In the genomic region with DNA sequence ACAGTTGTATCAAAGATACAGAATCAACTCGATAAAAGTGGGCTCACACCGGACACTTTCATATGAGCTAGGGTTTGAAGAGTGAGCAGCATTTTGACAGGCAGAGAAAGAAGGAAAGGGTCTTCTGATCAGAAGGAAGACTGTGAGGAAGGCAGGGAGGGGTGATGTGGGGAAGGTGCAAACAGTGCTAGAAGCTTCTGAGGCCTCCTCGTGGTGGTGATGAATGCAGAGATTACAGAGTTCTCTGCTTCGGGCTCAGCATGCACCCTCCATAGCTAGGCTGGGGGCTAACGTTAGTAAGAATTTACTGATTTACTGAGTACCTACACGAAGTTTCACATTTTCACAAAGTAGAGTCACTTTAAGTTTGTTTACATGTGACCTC, we compare ENCODE assay signal across 8 cellular contexts. TPM values are rescaled to one million over a fixed set of nuclear protein-coding genes. Genes with fewer than 3 reads are reported as not detected.
A peak's percentile ranks its signal among the peaks of the same experiment; 100 is the strongest.
DNase-seq lines count a peak whose midpoint lies in the region; ATAC-seq and TF ChIP-seq lines count a peak whose summit lies in the region.
"Not testable (repeated sequence)": the region's sequence is repeated elsewhere in the genome, so short reads cannot be mapped to it uniquely, and the experiment has no call there.

No MANE protein-coding gene starts in this region.

- H3K4me1 ChIP-seq in HCT116 (ENCODE audit: control insufficient read depth in 1 of 2, insufficient read depth in 2 of 2, low read length in 2 of 2); aorta (ENCODE audit: control insufficient read depth in 1 of 2, insufficient read depth in 2 of 2, low read length in 2 of 2): not testable (repeated sequence)
- H3K4me1 ChIP-seq in HUES48 (ENCODE audit: control insufficient read depth, insufficient read depth, low read length) (peaks cover 26% of the 10 kb centered on the region), mammary epithelial cell (ENCODE audit: insufficient read depth, low read length) (peaks cover 15% of the 10 kb centered on the region), hepatocyte (ENCODE audit: insufficient read depth) (peaks cover 17% of the 10 kb centered on the region)

- WGBS in mammary epithelial cell (ENCODE audit: low coverage, missing lambda C conversion rate) = 0% methylated on average over 6 of the region's 6 CpGs
- 43% methylated on average over 6 of the region's 6 CpGs for WGBS in hepatocyte (ENCODE audit: low lambda C conversion rate, missing lambda C conversion rate)
- 5 to 8% methylated on average over 5 to 6 of the region's 6 CpGs for WGBS in aorta, 2 donors

- not testable (repeated sequence) for H2AFZ ChIP-seq in HCT116 (ENCODE audit: low read depth, low read length, poor library complexity, severe bottlenecking)
- peak overlapping the region; percentile 91 for H2AFZ ChIP-seq in mammary epithelial cell (ENCODE audit: low read depth, low read length)
- H2AFZ ChIP-seq in hepatocyte = peak overlapping the region; percentile 92

- H3K9ac ChIP-seq in HCT116 (ENCODE audit: low read length) = peak overlapping the region; percentile 92
- H3K9ac ChIP-seq in HUES48 (ENCODE audit: low read depth, low read length) = peak overlapping the region; percentile 58; the same call in 1 of the 2 replicates
- H3K9ac ChIP-seq in mammary epithelial cell (ENCODE audit: insufficient read depth, low read length) = peak overlapping the region; percentile 74

- dilution Hi-C loops in mammary epithelial cell (cut with HindIII; ENCODE audit: low sequenced_read_pairs) = not testable (repeated sequence)

- H3K4me1 Mint-ChIP-seq in T-helper 1 cell treated with Interleukin-12 subunit alpha and Interleukin-12 subunit beta and Interleukin-4 antibody, amounts not matched to agents 30 μg/mL and 1 μg/mL, for 36 hours (ENCODE audit: low read depth) = peaks cover 41% of the 10 kb centered on the region

- H3K9me3 Mint-ChIP-seq in T-helper 1 cell treated with Interleukin-12 subunit alpha and Interleukin-12 subunit beta and Interleukin-4 antibody, amounts not matched to agents 30 μg/mL and 1 μg/mL, for 36 hours = not testable (repeated sequence)

- TF ChIP-seq POLR2A in HCT116 (IDR thresholded peaks at IDR 0.05; ENCODE audit: borderline replicate concordance, extremely low read depth, insufficient read depth, insufficient read length) = not testable (repeated sequence)

- peak overlapping the region; percentile 86 for H3K4me3 ChIP-seq in HCT116 (replicated peaks in 1 of 2; ENCODE audit: low read depth in 1 of 2, low read length in 2 of 2)
- peak overlapping the region; percentile 89 for H3K4me3 ChIP-seq in HUES48 (ENCODE audit: low read depth, low read length)
- H3K4me3 ChIP-seq in mammary epithelial cell (replicated peaks in 1 of 3; ENCODE audit: insufficient read depth in 1 of 3, low read depth in 2 of 3, low read length in 3 of 3) = peak overlapping the region; percentile 78 to 99 (median 99)
- peak overlapping the region; percentile 90 for H3K4me3 ChIP-seq in hepatocyte
- peak overlapping the region; percentile 88 for H3K4me3 ChIP-seq in aorta (ENCODE audit: low read length in 2 of 2)

- H3K27ac ChIP-seq in HCT116 (ENCODE audit: low read depth, low read length) (peak overlapping the region; percentile 74), HUES48 (ENCODE audit: low read depth, low read length) (peak overlapping the region; percentile 94), mammary epithelial cell (ENCODE audit: insufficient read depth, low read depth, low read length) (peak overlapping the region; percentile 50), hepatocyte (peak overlapping the region; percentile 75)
- not testable (repeated sequence) for H3K27ac ChIP-seq in aorta (ENCODE audit: low read depth in 1 of 2, low read length in 2 of 2)

- H3K9me2 ChIP-seq in HCT116 (ENCODE audit: insufficient read depth); hepatocyte (replicated peaks; ENCODE audit: insufficient read depth): not testable (repeated sequence)

- not testable (repeated sequence) for H3K27me3 Mint-ChIP-seq in T-helper 1 cell treated with Interleukin-12 subunit alpha and Interleukin-12 subunit beta and Interleukin-4 antibody, amounts not matched to agents 30 μg/mL and 1 μg/mL, for 36 hours (ENCODE audit: low read depth)

- peak; percentile 38 for ATAC-seq in GM18517 (IDR thresholded peaks at IDR 0.05; ENCODE audit: unreplicated experiment)
- peak; percentile 41 for ATAC-seq in HCT116
- ATAC-seq in omental fat pad (ENCODE audit: low FRiP score) = peak; percentile 34
- peak; percentile 39 for ATAC-seq in aorta (ENCODE audit: low FRiP score)

- H3K4me2 ChIP-seq in HCT116 (ENCODE audit: low read length) (peak overlapping the region; percentile 67), mammary epithelial cell (ENCODE audit: insufficient read depth, low read depth, low read length) (peak overlapping the region; percentile 75), hepatocyte (peak overlapping the region; percentile 75)

- peaks cover 15% of the 10 kb centered on the region for H3K36me3 Mint-ChIP-seq in T-helper 1 cell treated with Interleukin-12 subunit alpha and Interleukin-12 subunit beta and Interleukin-4 antibody, amounts not matched to agents 30 μg/mL and 1 μg/mL, for 36 hours (ENCODE audit: low read depth)

- H3K36me3 ChIP-seq in HCT116 (ENCODE audit: control insufficient read depth in 1 of 2, insufficient read depth in 2 of 2, low read length in 2 of 2); HUES48 (ENCODE audit: control insufficient read depth, insufficient read depth, low read length); mammary epithelial cell (ENCODE audit: insufficient read depth, low read length); hepatocyte (replicated peaks; ENCODE audit: insufficient read depth, low read depth); aorta (ENCODE audit: control insufficient read depth in 1 of 2, insufficient read depth in 2 of 2, low read length in 1 of 2): not testable (repeated sequence)

- RAD21 ChIA-PET in HCT116 (lab: Charles Lee; ENCODE audit: low non-redundant PET in 1 of 2, low total read pairs in 2 of 2, uncharacterized antibody in 2 of 2, unreplicated experiment in 2 of 2) = not testable (repeated sequence)

- H3K79me2 ChIP-seq in HCT116 (ENCODE audit: insufficient read depth, low read length) = peaks cover 54% of the 10 kb centered on the region
- H3K79me2 ChIP-seq in mammary epithelial cell (ENCODE audit: insufficient read depth, low read length) = peaks cover 77% of the 10 kb centered on the region
- peaks cover 69% of the 10 kb centered on the region for H3K79me2 ChIP-seq in hepatocyte

- in situ Hi-C loops in mammary epithelial cell (cut with MboI; ENCODE audit: low sequenced_read_pairs in 2 of 2) = not testable (repeated sequence)

- intact Hi-C loops in HCT116 (cut with micrococcal nuclease); mammary epithelial cell (cut with micrococcal nuclease); aorta (cut with DNase I): not testable (repeated sequence)

- not testable (repeated sequence) for DNase-seq in HCT116 (ENCODE audit: low read depth, low spot score); mammary epithelial cell; hepatocyte (ENCODE audit: low spot score); omental fat pad (ENCODE audit: low spot score); aorta

- not testable (repeated sequence) for H3K27me3 ChIP-seq in HCT116 (ENCODE audit: insufficient read depth, low read length); HUES48 (ENCODE audit: control insufficient read depth, insufficient read depth, low read length); mammary epithelial cell (ENCODE audit: insufficient read depth, low read length); hepatocyte; aorta (ENCODE audit: control insufficient read depth in 1 of 2, insufficient read depth in 2 of 2, low read length in 1 of 2)

- peak overlapping the region; percentile 90 for H3K27ac Mint-ChIP-seq in T-helper 1 cell treated with Interleukin-12 subunit alpha and Interleukin-12 subunit beta and Interleukin-4 antibody, amounts not matched to agents 30 μg/mL and 1 μg/mL, for 36 hours

- not testable (repeated sequence) for TF ChIP-seq RAD21 in HCT116 (IDR thresholded peaks at IDR 0.05; ENCODE audit: low read depth)

- BruUV-seq in HCT116 (replicated peaks; lab: Mats Ljungman, UMichigan) = not testable (repeated sequence)
- BruUV-seq in mammary epithelial cell (replicated peaks; lab: Mats Ljungman, UMichigan) = TSS peak; percentile 38

- H3K9me3 ChIP-seq in HCT116 (ENCODE audit: control insufficient read depth in 1 of 2, insufficient read depth in 1 of 2, low read depth in 1 of 2, low read length in 2 of 2); HUES48 (ENCODE audit: control insufficient read depth, insufficient read depth, low read length); mammary epithelial cell (replicated peaks; ENCODE audit: insufficient read depth, low read length); hepatocyte (ENCODE audit: low read depth); aorta (ENCODE audit: control insufficient read depth, low read length): not testable (repeated sequence)

- H4K20me1 ChIP-seq in HCT116 (ENCODE audit: insufficient read depth); mammary epithelial cell (ENCODE audit: insufficient read depth, low read length): not testable (repeated sequence)
- peaks cover 30% of the 10 kb centered on the region for H4K20me1 ChIP-seq in hepatocyte (ENCODE audit: insufficient read depth, poor library complexity, severe bottlenecking)

- H3K4me3 Mint-ChIP-seq in T-helper 1 cell treated with Interleukin-12 subunit alpha and Interleukin-12 subunit beta and Interleukin-4 antibody, amounts not matched to agents 30 μg/mL and 1 μg/mL, for 36 hours = peak overlapping the region; percentile 83

- not testable (repeated sequence) for TF ChIP-seq CTCF in HCT116 (IDR thresholded peaks at IDR 0.05 in 2 of 3, conservative IDR thresholded peaks at IDR 0.05 in 1 of 3; ENCODE audit: borderline replicate concordance in 1 of 3, insufficient read depth in 1 of 3, low read depth in 2 of 3, low read length in 2 of 3); mammary epithelial cell (conservative IDR thresholded peaks at IDR 0.05 in 1 of 2, IDR thresholded peaks at IDR 0.05 in 1 of 2; ENCODE audit: extremely low read depth in 1 of 2, insufficient read depth in 1 of 2, low read depth in 1 of 2, low read length in 2 of 2); hepatocyte (IDR thresholded peaks at IDR 0.05; ENCODE audit: poor library complexity); omental fat pad (IDR thresholded peaks at IDR 0.05)

- POLR2A ChIA-PET in HCT116 (lab: Charles Lee) = interaction anchor here (1.0 kb wide), 1 partner anchor 29 kb away, joined by 3 read pairs; no protein-coding TSS in a partner anchor

- CTCF ChIA-PET in HCT116 (lab: Charles Lee) (interaction anchor here (1.0 kb wide), 1 partner anchor 29 kb away, joined by 4 read pairs; no protein-coding TSS in a partner anchor), mammary epithelial cell (lab: Charles Lee; ENCODE audit: low non-redundant PET) (interaction anchor here (0.7 kb wide), 1 partner anchor 29 kb away, joined by 5 read pairs; no protein-coding TSS in a partner anchor)

RNA-seq across cellular contexts. Expression of gene CCDC127, which starts 0.5 kb away (rescaled TPM):
- total RNA-seq in HCT116 (2021; ENCODE audit: unreplicated experiment) = 5.1 TPM
- 2.2 and 2.8 TPM in 2 replicates for polyA plus RNA-seq in HCT116 (2012)
- 1 to 10 TPM; 4.5 to 7.4 TPM for total RNA-seq in mammary epithelial cell
- polyA plus RNA-seq in mammary epithelial cell = 3.1 TPM
- 1.8 TPM for polyA minus RNA-seq in mammary epithelial cell
- 4.6 and 4.8 TPM in 2 replicates for total RNA-seq in hepatocyte
- 11.4 and 13.7 TPM in 2 replicates for polyA plus RNA-seq in hepatocyte
- total RNA-seq in omental fat pad = 10 to 100 TPM in 1 of 4 donors, 1 to 10 TPM in 3; 4.7 to 10.6 (median 5.5) TPM
- 1 to 10 TPM; 5.6 to 6.7 TPM for total RNA-seq in aorta
- 1 to 10 TPM; 2.1 to 2.9 TPM for polyA plus RNA-seq in aorta

RNA-seq across cellular contexts. Expression of gene SDHA, which starts 0.7 kb away (rescaled TPM):
- total RNA-seq in HCT116 (2021; ENCODE audit: unreplicated experiment) (134 TPM), mammary epithelial cell (100 to 1,000 TPM in 1 of 2 donors, 10 to 100 TPM in 1; 73.8 to 197 TPM), hepatocyte (91.2 and 102 TPM in 2 replicates), omental fat pad (10 to 100 TPM; 76.5 to 92.8 (median 83.0) TPM), aorta (10 to 100 TPM; 73.5 to 89.4 TPM)
- polyA plus RNA-seq in HCT116 (2012) = 133 and 143 TPM in 2 replicates
- polyA plus RNA-seq in mammary epithelial cell (128 TPM), hepatocyte (140 and 159 TPM in 2 replicates), aorta (10 to 100 TPM; 61.9 to 76.3 TPM)
- 231 TPM for polyA minus RNA-seq in mammary epithelial cell

RNA-seq across cellular contexts. Expression of gene LRRC14B, which starts 26.2 kb away (rescaled TPM):
- total RNA-seq in HCT116 (2021; ENCODE audit: unreplicated experiment) (not detected), mammary epithelial cell (not detected), hepatocyte (not detected in 2 replicates), omental fat pad (not detected), aorta (not detected)
- polyA plus RNA-seq in HCT116 (2012) = 0.05 TPM in 1 of 2 replicates, not detected in the other
- polyA plus RNA-seq in mammary epithelial cell (not detected), hepatocyte (0.18 TPM in 1 of 2 replicates, not detected in the other), aorta (not detected)
- polyA minus RNA-seq in mammary epithelial cell = not detected

RNA-seq across cellular contexts. Expression of gene PDCD6, which starts 54.0 kb away (rescaled TPM):
- 107 TPM for total RNA-seq in HCT116 (2021; ENCODE audit: unreplicated experiment)
- polyA plus RNA-seq in HCT116 (2012) = 149 and 166 TPM in 2 replicates
- total RNA-seq in mammary epithelial cell = 100 to 1,000 TPM in 1 of 2 donors, 10 to 100 TPM in 1; 77.7 to 167 TPM
- polyA plus RNA-seq in mammary epithelial cell = 252 TPM
- polyA minus RNA-seq in mammary epithelial cell = 101 TPM
- total RNA-seq in hepatocyte = 109 and 116 TPM in 2 replicates
- 169 and 197 TPM in 2 replicates for polyA plus RNA-seq in hepatocyte
- 10 to 100 TPM; 69.0 to 92.2 (median 78.3) TPM for total RNA-seq in omental fat pad
- 10 to 100 TPM; 58.6 to 63.5 TPM for total RNA-seq in aorta
- polyA plus RNA-seq in aorta = 10 to 100 TPM; 87.8 to 94.9 TPM
